18 cellular contexts compared by ENCODE assay signal in the genomic region with DNA sequence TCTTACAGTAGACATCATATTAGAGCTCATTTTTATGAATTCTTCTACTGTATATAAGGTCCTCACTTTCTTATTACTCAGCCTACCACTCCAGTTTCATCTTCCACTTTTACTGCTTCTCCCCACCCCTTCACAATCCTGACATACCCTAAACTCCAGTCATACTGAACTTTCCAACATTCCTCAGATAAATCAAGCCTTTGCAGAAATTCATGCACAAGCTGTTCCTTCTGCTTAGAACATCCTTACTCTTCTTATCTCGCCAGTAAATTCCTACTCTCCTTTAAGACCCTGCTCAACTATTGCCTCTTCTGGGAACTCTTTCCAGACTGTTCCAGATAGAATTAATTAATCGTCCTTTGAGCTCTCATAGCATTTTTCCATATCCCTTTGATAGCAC. TPM values are rescaled to one million over a fixed set of nuclear protein-coding genes. Genes with fewer than 3 reads are reported as not detected.
DNase-seq lines count a peak whose midpoint lies in the region; ATAC-seq, FAIRE-seq and TF ChIP-seq lines count a peak whose summit lies in the region.
"Had no signal": no experiment of that assay in that cellular context is flagged by ENCODE, and none has a peak within 500 bp of the region (broad histone marks: within the 10 kb centered on the region; RNA-seq: fewer than 3 reads in every experiment).

No MANE protein-coding gene starts in this region.

- H3K79me2 ChIP-seq in HepG2 (ENCODE audit: insufficient read depth, low read length): no peaks in the 10 kb centered on the region

- ATAC-seq in HepG2 (no peak), HG03139 (IDR thresholded peaks at IDR 0.05; ENCODE audit: unreplicated experiment) (no peak)
- ATAC-seq: lower lobe of right lung had no signal

- no peak for TF ChIP-seq POLR2A in HepG2 (IDR thresholded peaks at IDR 0.05; ENCODE audit: insufficient read depth in 1 of 2, low read depth in 2 of 2, low read length in 2 of 2)
- no peak for TF ChIP-seq POLR2A in testis (IDR thresholded peaks at IDR 0.05)

- H3K27me3 ChIP-seq in liver (ENCODE audit: control insufficient read depth in 4 of 4, insufficient read depth in 4 of 4, low read length in 3 of 4) (peaks cover 0 to 2% (median 0%) of the 10 kb centered on the region in 4 donors), HepG2 (ENCODE audit: control insufficient read depth in 1 of 2, insufficient read depth in 2 of 2, low read length in 2 of 2) (no peaks in the 10 kb centered on the region), testis (no peaks in the 10 kb centered on the region), SJCRH30 (no peaks in the 10 kb centered on the region)
- H3K27me3 ChIP-seq: neural progenitor cell, stomach had no signal

- TF ChIP-seq EP300 in HepG2 (IDR thresholded peaks at IDR 0.05; ENCODE audit: low read depth in 2 of 2, low read length in 2 of 2) (no peak), HepG2 (CRISPR knock-in tag; IDR thresholded peaks at IDR 0.05; ENCODE audit: borderline replicate concordance) (no peak)

- no peaks in the 10 kb centered on the region for H3K9me3 ChIP-seq in liver (ENCODE audit: control insufficient read depth in 4 of 4, low read length in 3 of 4)
- H3K9me3 ChIP-seq in HepG2 (ENCODE audit: low read length): no peaks in the 10 kb centered on the region
- no peaks in the 10 kb centered on the region for H3K9me3 ChIP-seq in testis
- no peaks in the 10 kb centered on the region for H3K9me3 ChIP-seq in SJCRH30 (replicated peaks)
- H3K9me3 ChIP-seq: A549, lower lobe of right lung, stomach had no signal

- DNase-seq in HepG2 (ENCODE audit: low spot score) (no peak), amniotic epithelial cell (ENCODE audit: low read depth) (peak; percentile 96), hepatic stellate cell (ENCODE audit: low spot score) (peak; percentile 22), testis (no peak), SKM-1 (lab: John Stamatoyannopoulos, UW; ENCODE audit: unreplicated experiment) (no peak), SJCRH30 (no peak)
- DNase-seq: Kasumi-1, lower lobe of right lung, NCI-H1694, OCI-M1, stomach had no signal

- no peaks in the 10 kb centered on the region for H3K4me1 ChIP-seq in liver (ENCODE audit: control insufficient read depth in 4 of 4, insufficient read depth in 4 of 4, low read length in 3 of 4)
- H3K4me1 ChIP-seq in HepG2 (ENCODE audit: insufficient read depth, low read length): no peaks in the 10 kb centered on the region
- H3K4me1 ChIP-seq in testis: peaks cover 8% of the 10 kb centered on the region
- no peaks in the 10 kb centered on the region for H3K4me1 ChIP-seq in SJCRH30
- H3K4me1 ChIP-seq: lower lobe of right lung, neural progenitor cell, stomach had no signal

- H3K9ac ChIP-seq in liver (ENCODE audit: low read depth in 1 of 2, low read length in 2 of 2) (no peak overlapping the region), HepG2 (ENCODE audit: insufficient read depth, low read depth, low read length) (no peak overlapping the region)
- H3K9ac ChIP-seq: neural progenitor cell had no signal

- intact Hi-C loops in HepG2 (cut with micrococcal nuclease; ENCODE audit: unreplicated experiment) (no loop called here), testis (cut with DNase I; ENCODE audit: low total_unique reads) (no loop called here)

- no peak overlapping the region for H3K4me3 ChIP-seq in liver (ENCODE audit: low read depth in 1 of 3, low read length in 3 of 3)
- H3K4me3 ChIP-seq in HepG2 (replicated peaks in 1 of 3; ENCODE audit: insufficient read depth in 1 of 3, low read depth in 2 of 3, low read length in 3 of 3): no peak overlapping the region
- H3K4me3 ChIP-seq in testis: no peak overlapping the region
- no peak overlapping the region for H3K4me3 ChIP-seq in SJCRH30
- H3K4me3 ChIP-seq: A549, lower lobe of right lung, neural progenitor cell, skin epidermis, stomach had no signal

- no peaks in the 10 kb centered on the region for H4K20me1 ChIP-seq in HepG2 (ENCODE audit: insufficient read depth, low read length)

- TF ChIP-seq RAD21 in liver (IDR thresholded peaks at IDR 0.05) (no peak), HepG2 (CRISPR knock-in tag; IDR thresholded peaks at IDR 0.05) (no peak)

- no peak for FAIRE-seq in HepG2 (lab: Jason Lieb, UNC)

- WGBS in liver: 79% methylated on average over 2 of the region's 2 CpGs
- WGBS in HepG2 (ENCODE audit: low lambda C conversion rate): 0% methylated on average over 2 of the region's 2 CpGs
- 32 to 36% methylated on average over 2 of the region's 2 CpGs for WGBS in testis, 2 donors

- no peak overlapping the region for H3K4me2 ChIP-seq in HepG2 (ENCODE audit: low read depth, low read length)
- H3K4me2 ChIP-seq: A549, neural progenitor cell had no signal

- BruUV-seq in HepG2 (replicated peaks; lab: Mats Ljungman, UMichigan): no TSS peak

- H2AFZ ChIP-seq in HepG2 (ENCODE audit: low read length): no peak overlapping the region
- H2AFZ ChIP-seq: neural progenitor cell had no signal

- TF ChIP-seq CTCF in liver (IDR thresholded peaks at IDR 0.05; ENCODE audit: low read depth, low read length, missing input control) (no peak), HepG2 (CRISPR knock-in tag; IDR thresholded peaks at IDR 0.05) (no peak), testis (IDR thresholded peaks at IDR 0.05) (no peak)

- in situ Hi-C loops in HepG2 (cut with HindIII; ENCODE audit: extremely low pct_ligation_motif_present, low pct_unique_long_range_greater_than_20kb): no loop called here

- H3K27ac ChIP-seq in liver (ENCODE audit: low read depth in 1 of 2, low read length in 2 of 2): no peak overlapping the region
- H3K27ac ChIP-seq in HepG2 (ENCODE audit: extremely low read length, insufficient read depth, low read length): no peak overlapping the region
- H3K27ac ChIP-seq in testis: peak overlapping the region; percentile 72 to 82
- H3K27ac ChIP-seq in SJCRH30: no peak overlapping the region
- H3K27ac ChIP-seq: A549, epithelial cell of prostate, lower lobe of right lung, neural progenitor cell, skin epidermis, stomach had no signal

- H3K36me3 ChIP-seq in liver (ENCODE audit: control insufficient read depth in 4 of 4, insufficient read depth in 3 of 4, low read depth in 1 of 4, low read length in 3 of 4) (no peaks in the 10 kb centered on the region), HepG2 (replicated peaks in 1 of 2; ENCODE audit: control insufficient read depth in 1 of 2, insufficient read depth in 2 of 2, low read length in 2 of 2) (no peaks in the 10 kb centered on the region), testis (ENCODE audit: low read depth, missing control alignments) (no peaks in the 10 kb centered on the region), SJCRH30 (no peaks in the 10 kb centered on the region)
- H3K36me3 ChIP-seq: lower lobe of right lung, neural progenitor cell, stomach had no signal

- POLR2A ChIA-PET in HepG2 (lab: Yijun Ruan, JAX): no interaction called here

- CTCF ChIA-PET in HepG2 (lab: Yijun Ruan, JAX; ENCODE audit: low intra/inter-chr PET ratio, low total read pairs): no interaction called here

TF ChIP-seq in liver, 16 proteins besides CTCF, POLR2A, EP300 and RAD21:
- TF ChIP-seq NR2F2 (IDR thresholded peaks at IDR 0.05) (peak; percentile 56), SP1 (IDR thresholded peaks at IDR 0.05) (peak; percentile 41), RXRA (IDR thresholded peaks at IDR 0.05) (no peak)

TF ChIP-seq in HepG2, 621 proteins besides CTCF, POLR2A, EP300 and RAD21 (continues in another document):
- TF ChIP-seq ZNF83 (CRISPR knock-in tag; IDR thresholded peaks at IDR 0.05; ENCODE audit: borderline replicate concordance): no peak
- no peak for TF ChIP-seq KDM2A (CRISPR knock-in tag; IDR thresholded peaks at IDR 0.05; ENCODE audit: borderline replicate concordance, low read depth)
- no peak for TF ChIP-seq ZNF564 (CRISPR knock-in tag; IDR thresholded peaks at IDR 0.05)
- TF ChIP-seq ZNF547 (CRISPR knock-in tag; IDR thresholded peaks at IDR 0.05): no peak
- TF ChIP-seq TCF7 (IDR thresholded peaks at IDR 0.05; ENCODE audit: low read depth): no peak
- no peak for TF ChIP-seq HOXD1 (CRISPR knock-in tag; IDR thresholded peaks at IDR 0.05)
- TF ChIP-seq EED (CRISPR knock-in tag; IDR thresholded peaks at IDR 0.05): no peak
- TF ChIP-seq MED13 (CRISPR knock-in tag; IDR thresholded peaks at IDR 0.05): no peak

RNA-seq across cellular contexts. Expression of a gene that starts 24.8 kb away (rescaled TPM):
- total RNA-seq in liver: under 1 TPM; 0.25 to 0.37 TPM
- polyA plus RNA-seq in liver: under 1 TPM in 1 of 2 donors, not detected in 1; 0.05 TPM
- total RNA-seq in HepG2 (2016; rRNA removed; fragmentation: Illumina TruSeq; extraction: Trizol): 0.02 and 0.15 TPM in 2 replicates
- total RNA-seq in HepG2 (2016; cell fraction: cytosol; rRNA removed; fragmentation: Illumina TruSeq; extraction: Trizol; ENCODE audit: low read depth): not detected in 2 replicates
- total RNA-seq in HepG2 (2016; cell fraction: insoluble cytoplasmic fraction; rRNA removed; fragmentation: Illumina TruSeq; extraction: Trizol): 0.02 TPM in 1 of 2 replicates, not detected in the other
- total RNA-seq in HepG2 (2016; cell fraction: membrane; rRNA removed; fragmentation: Illumina TruSeq; extraction: Trizol): not detected in 2 replicates
- total RNA-seq in HepG2 (2016; cell fraction: nucleus; rRNA removed; fragmentation: Illumina TruSeq; extraction: Trizol): 0.06 TPM in 1 of 2 replicates, not detected in the other
- 0.01 TPM in 1 of 2 replicates, not detected in the other for polyA plus RNA-seq in HepG2 (2011; rRNA removed)
- polyA plus RNA-seq in HepG2 (2011; cell fraction: cytosol; rRNA removed): 0.01 TPM in 1 of 2 replicates, not detected in the other
- not detected in 2 replicates for polyA plus RNA-seq in HepG2 (2011; cell fraction: nucleus; rRNA removed)
- polyA plus RNA-seq in HepG2 (2012): not detected in 2 replicates
- not detected in 2 replicates for polyA plus RNA-seq in HepG2 (2016; cell fraction: cytosol; fragmentation: Illumina TruSeq; extraction: Trizol; ENCODE audit: low read depth)
- 0.04 TPM in 2 replicates for polyA plus RNA-seq in HepG2 (2016; cell fraction: insoluble cytoplasmic fraction; fragmentation: Illumina TruSeq; extraction: Trizol; ENCODE audit: low read depth)
- polyA plus RNA-seq in HepG2 (2016; cell fraction: membrane; fragmentation: Illumina TruSeq; extraction: Trizol; ENCODE audit: low read depth): 0.03 TPM in 1 of 2 replicates, not detected in the other
- 0.11 and 0.16 TPM in 2 replicates for polyA plus RNA-seq in HepG2 (2016; cell fraction: nucleus; fragmentation: Illumina TruSeq; extraction: Trizol; ENCODE audit: insufficient read depth, low read depth)
- polyA minus RNA-seq in HepG2 (2011; rRNA and poly(A)+ RNA removed; ENCODE audit: low replicate concordance): 0.02 TPM in 1 of 2 replicates, not detected in the other
- not detected in 2 replicates for polyA minus RNA-seq in HepG2 (2011; cell fraction: cytosol; rRNA and poly(A)+ RNA removed)
- polyA minus RNA-seq in HepG2 (2011; cell fraction: nucleus; rRNA and poly(A)+ RNA removed): not detected in 2 replicates
- 10 to 100 TPM; 66.6 to 94.4 TPM for total RNA-seq in testis
- 27.1 TPM for polyA plus RNA-seq in testis (ENCODE audit: insufficient read depth, low read depth, low replicate concordance)
- 1.9 and 2.0 TPM in 2 replicates for total RNA-seq in SJCRH30 (2014; rRNA removed; shearing (Covaris generic))
- total RNA-seq: lower lobe of right lung; T-helper 1 cell treated with Interleukin-12 subunit alpha and Interleukin-12 subunit beta and Interleukin-4 antibody, amounts not matched to agents 30 ng/mL and 1 ng/mL, for 36 hours had no signal
- polyA plus RNA-seq: stomach had no signal

Comparison
In these comparisons a context has a peak if more than half of its experiments do, and no peak if none do; other contexts are left out.
1. H3K27ac ChIP-seq: peak in testis (2 of 2); none in liver (0 of 2), HepG2 (single experiment) and SJCRH30 (single experiment).
2. DNase-seq: peak in amniotic epithelial cell (single experiment) and hepatic stellate cell (single experiment); none in HepG2 (single experiment), testis (single experiment), SKM-1 (single experiment) and SJCRH30 (0 of 2).
3. RNA of a gene that starts 24.8 kb away (total RNA-seq): 66.6 to 94.4 TPM in testis; 1.9 to 2.0 TPM in SJCRH30, 0.25 to 0.37 TPM in liver and 0.02 to 0.15 TPM in HepG2; every median in the first group is over 10 times any median in the second.